31 cellular contexts compared by ENCODE assay signal in genomic region chrX:151765026-151765425, GRCh38. TPM values are rescaled to one million over a fixed set of nuclear protein-coding genes. Genes with fewer than 3 reads are reported as not detected.
"Had no signal": no experiment of that assay in that cellular context is flagged by ENCODE, and none has a peak within 500 bp of the region (broad histone marks: within the 10 kb centered on the region; RNA-seq: fewer than 3 reads in every experiment).

No MANE protein-coding gene starts in this region.

- DNase-seq: cortex of kidney; effector CD8-positive, alpha-beta T cell; effector memory CD8-positive, alpha-beta T cell; endodermal cell; erythroblast; esophagus squamous epithelium; foreskin fibroblast; foreskin melanocyte; gastrocnemius medialis; glutamatergic neuron; head of caudate nucleus; heart right ventricle; hippocampal formation; kidney; kidney glomerular epithelial cell; left colon; left ventricle myocardium inferior; lower lobe of right lung; mesenchymal stem cell; midbrain had no signal

- H3K4me3 Mint-ChIP-seq: dendritic cell treated with granulocyte-macrophage colony-stimulating factor and Interleukin-4, amounts not matched to agents 40 ng/mL and 50 ng/mL, for 4 days; effector memory CD8-positive, alpha-beta T cell; endodermal cell had no signal

- H3K27ac ChIP-seq: epithelial cell of prostate, esophagus squamous epithelium, gastrocnemius medialis, heart right ventricle, left ventricle myocardium inferior, lower lobe of right lung had no signal

- H3K4me3 ChIP-seq: esophagus squamous epithelium, gastrocnemius medialis, heart right ventricle, left ventricle myocardium inferior, lower lobe of right lung had no signal

- H3K4me1 Mint-ChIP-seq: endodermal cell had no signal

- H3K27me3 ChIP-seq: esophagus squamous epithelium, gastrocnemius medialis had no signal

- H3K9me3 Mint-ChIP-seq: dendritic cell treated with granulocyte-macrophage colony-stimulating factor and Interleukin-4, amounts not matched to agents 40 ng/mL and 50 ng/mL, for 4 days; effector memory CD8-positive, alpha-beta T cell had no signal

- H3K27me3 Mint-ChIP-seq: dendritic cell treated with granulocyte-macrophage colony-stimulating factor and Interleukin-4, amounts not matched to agents 40 ng/mL and 50 ng/mL, for 4 days had no signal

- H3K27ac Mint-ChIP-seq: dendritic cell treated with granulocyte-macrophage colony-stimulating factor and Interleukin-4, amounts not matched to agents 40 ng/mL and 50 ng/mL, for 4 days; effector memory CD8-positive, alpha-beta T cell; endodermal cell had no signal

- ATAC-seq: effector memory CD8-positive, alpha-beta T cell; esophagus mucosa; gastrocnemius medialis; heart right ventricle; left colon; left lobe of liver; lower lobe of right lung had no signal

- H3K36me3 ChIP-seq: esophagus squamous epithelium, gastrocnemius medialis, heart right ventricle, left ventricle myocardium inferior, lower lobe of right lung had no signal

- H3K9me3 ChIP-seq: esophagus squamous epithelium, gastrocnemius medialis, left ventricle myocardium inferior, lower lobe of right lung had no signal

- H3K4me1 ChIP-seq: esophagus squamous epithelium, gastrocnemius medialis, heart right ventricle, left ventricle myocardium inferior, lower lobe of right lung had no signal

RNA-seq across cellular contexts. Expression of gene CNGA2, which starts 30.5 kb away (rescaled TPM):
- total RNA-seq: cerebellum, dermis microvascular lymphatic vessel endothelial cell, endodermal cell, esophagus mucosa, esophagus squamous epithelium, gastrocnemius medialis, glomerular endothelial cell, heart right ventricle, kidney, left colon, left lobe of liver, left ventricle myocardium inferior, lower leg skin, lower lobe of right lung, lung microvascular endothelial cell, mononuclear cell, mucosa of gallbladder had no signal

RNA-seq across cellular contexts. Expression of gene FATE1, which starts 49.2 kb away (rescaled TPM):
- total RNA-seq: cerebellum, dermis microvascular lymphatic vessel endothelial cell, endodermal cell, esophagus mucosa, esophagus squamous epithelium, gastrocnemius medialis, kidney, left colon, left lobe of liver, left ventricle myocardium inferior, lower lobe of right lung, lung microvascular endothelial cell, mononuclear cell had no signal
